ENCODE assay signal across 1 cellular context in genomic region chr20:63973636-63974401, GRCh38.
TF ChIP-seq lines count a peak whose summit lies in the region.

No MANE protein-coding gene starts in this region.

TF ChIP-seq in K562, 482 proteins besides CTCF, POLR2A, EP300 and RAD21 (continued from another document):
- TF ChIP-seq ZNF384 (IDR thresholded peaks at IDR 0.05; ENCODE audit: low read depth, low read length): peak; percentile 73
- TF ChIP-seq ATF3 (IDR thresholded peaks at IDR 0.05): no peak
- TF ChIP-seq ATF3 (CRISPR knock-in tag; conservative IDR thresholded peaks at IDR 0.05): peak; percentile 63; the same call in 1 of the 2 replicates
- TF ChIP-seq ZNF444 (CRISPR knock-in tag; IDR thresholded peaks at IDR 0.05): no peak
- peak; percentile 70 for TF ChIP-seq L3MBTL2 (IDR thresholded peaks at IDR 0.05)
- TF ChIP-seq ZNF695 (CRISPR knock-in tag; IDR thresholded peaks at IDR 0.05): no peak
- TF ChIP-seq MAZ (CRISPR knock-in tag; conservative IDR thresholded peaks at IDR 0.05 in 1 of 2, IDR thresholded peaks at IDR 0.05 in 1 of 2): peak; percentile 49 to 88
- 0 out of 2 replicates have a peak, but pooled peaks have one; percentile 31 for TF ChIP-seq CHD2 (IDR thresholded peaks at IDR 0.05; ENCODE audit: low read depth, low read length)
- peak; percentile 98 for TF ChIP-seq STAG1 (CRISPR knock-in tag; IDR thresholded peaks at IDR 0.05; ENCODE audit: borderline replicate concordance)
- TF ChIP-seq CBX1 (IDR thresholded peaks at IDR 0.05; ENCODE audit: low read depth): 0 out of 2 replicates have a peak, but pooled peaks have one; percentile 35
- TF ChIP-seq E2F6 (IDR thresholded peaks at IDR 0.05; ENCODE audit: borderline replicate concordance in 1 of 2, extremely low read depth in 1 of 2, insufficient read depth in 1 of 2, insufficient read length in 1 of 2, low read depth in 1 of 2, low read length in 1 of 2, poor library complexity in 1 of 2, severe bottlenecking in 1 of 2): peak in 1 of 2 experiments; percentile 53
- peak; percentile 34 for TF ChIP-seq NFIC (IDR thresholded peaks at IDR 0.05)
